Comparison of ENCODE assay signal across 8 cellular contexts in genomic region chr5:170681013-170681433, GRCh38.
A peak's percentile ranks its signal among the peaks of the same experiment; 100 is the strongest.
DNase-seq lines count a peak whose midpoint lies in the region; ATAC-seq, FAIRE-seq and TF ChIP-seq lines count a peak whose summit lies in the region.

No MANE protein-coding gene starts in this region.

- no peak for FAIRE-seq in kidney (lab: Jason Lieb, UNC)

- no peak overlapping the region for H3K4me3 Mint-ChIP-seq in activated naive CD8-positive, alpha-beta T cell treated with anti-CD3 and anti-CD28 coated beads, Interleukin-2, amount 50 U/mL, for 24 hours
- H3K4me3 Mint-ChIP-seq in stimulated activated effector memory CD8-positive, alpha-beta T cell treated with anti-CD3 and anti-CD28 coated beads, Interleukin-12 subunit alpha, Interleukin-12 subunit beta, amount 100 ng/mL, for 72 hours: no peak overlapping the region

- H3K36me3 Mint-ChIP-seq in activated naive CD8-positive, alpha-beta T cell treated with anti-CD3 and anti-CD28 coated beads, Interleukin-2, amount 50 U/mL, for 24 hours (ENCODE audit: low read depth): no peaks in the 10 kb centered on the region
- no peaks in the 10 kb centered on the region for H3K36me3 Mint-ChIP-seq in stimulated activated effector memory CD8-positive, alpha-beta T cell treated with anti-CD3 and anti-CD28 coated beads, Interleukin-12 subunit alpha, Interleukin-12 subunit beta, amount 100 ng/mL, for 72 hours

- no peak for TF ChIP-seq CTCF in kidney (IDR thresholded peaks at IDR 0.05; ENCODE audit: borderline replicate concordance, extremely low read depth, insufficient read depth)

- peak overlapping the region; percentile 73 for H3K4me2 ChIP-seq in BLaER1

- 0 out of 2 replicates have a peak, but pooled peaks cover 9% of the 10 kb centered on the region for H4K20me1 ChIP-seq in BLaER1

- intact Hi-C loops in kidney (cut with DNase I): no loop called here

- H3K9ac ChIP-seq in BLaER1 (no peak overlapping the region), kidney (ENCODE audit: low read length in 2 of 2) (no peak overlapping the region)

- peak; percentile 76 for ATAC-seq in GM19467 (IDR thresholded peaks at IDR 0.05; ENCODE audit: unreplicated experiment)
- peak; percentile 77 for ATAC-seq in activated naive CD8-positive, alpha-beta T cell treated with anti-CD3 and anti-CD28 coated beads, Interleukin-2, amount 50 U/mL, for 24 hours
- peak; percentile 77 for ATAC-seq in stimulated activated effector memory CD8-positive, alpha-beta T cell treated with anti-CD3 and anti-CD28 coated beads, Interleukin-12 subunit alpha, Interleukin-12 subunit beta, amount 100 ng/mL, for 72 hours

- H3K27me3 Mint-ChIP-seq in activated naive CD8-positive, alpha-beta T cell treated with anti-CD3 and anti-CD28 coated beads, Interleukin-2, amount 50 U/mL, for 24 hours: peaks cover 53% of the 10 kb centered on the region

- H3K4me1 ChIP-seq in BLaER1: peaks cover 8% of the 10 kb centered on the region; the same call in 1 of the 2 replicates
- H3K4me1 ChIP-seq in kidney (ENCODE audit: control insufficient read depth in 1 of 2, insufficient read depth in 1 of 2, low read depth in 1 of 2, low read length in 2 of 2): no peaks in the 10 kb centered on the region

- no peaks in the 10 kb centered on the region for H3K9me3 ChIP-seq in BLaER1
- H3K9me3 ChIP-seq in kidney (ENCODE audit: control insufficient read depth in 1 of 2, low read length in 2 of 2): no peaks in the 10 kb centered on the region

- H3K4me3 ChIP-seq in BLaER1 (peak overlapping the region; percentile 38; the same call in 1 of the 2 replicates), kidney (ENCODE audit: low read length in 2 of 2) (peak overlapping the region in 1 of 2 donors; percentile 30)

- DNase-seq in Kasumi-1 (lab: John Stamatoyannopoulos, UW): peak; percentile 81 to 85
- peak; percentile 49 for DNase-seq in activated naive CD8-positive, alpha-beta T cell treated with anti-CD3 and anti-CD28 coated beads, Interleukin-2, amount 50 U/mL, for 24 hours
- peak; percentile 76 for DNase-seq in kidney
- peak in 1 of 2 donors; percentile 50 for DNase-seq in stimulated activated effector memory CD8-positive, alpha-beta T cell treated with anti-CD3 and anti-CD28 coated beads, Interleukin-12 subunit alpha, Interleukin-12 subunit beta, amount 100 ng/mL, for 72 hours (ENCODE audit: low spot score in 2 of 2)
- no peak for DNase-seq in HuH-7 (ENCODE audit: low spot score)
- DNase-seq in DMS153 (lab: John Stamatoyannopoulos, UW): no peak

- no peaks in the 10 kb centered on the region for H3K36me3 ChIP-seq in BLaER1
- H3K36me3 ChIP-seq in kidney (ENCODE audit: control insufficient read depth in 1 of 2, insufficient read depth in 2 of 2, low read length in 2 of 2): no peaks in the 10 kb centered on the region

- H3K4me1 Mint-ChIP-seq in activated naive CD8-positive, alpha-beta T cell treated with anti-CD3 and anti-CD28 coated beads, Interleukin-2, amount 50 U/mL, for 24 hours: peaks cover 2% of the 10 kb centered on the region
- no peaks in the 10 kb centered on the region for H3K4me1 Mint-ChIP-seq in stimulated activated effector memory CD8-positive, alpha-beta T cell treated with anti-CD3 and anti-CD28 coated beads, Interleukin-12 subunit alpha, Interleukin-12 subunit beta, amount 100 ng/mL, for 72 hours

- no peaks in the 10 kb centered on the region for H3K9me3 Mint-ChIP-seq in activated naive CD8-positive, alpha-beta T cell treated with anti-CD3 and anti-CD28 coated beads, Interleukin-2, amount 50 U/mL, for 24 hours
- H3K9me3 Mint-ChIP-seq in stimulated activated effector memory CD8-positive, alpha-beta T cell treated with anti-CD3 and anti-CD28 coated beads, Interleukin-12 subunit alpha, Interleukin-12 subunit beta, amount 100 ng/mL, for 72 hours: no peaks in the 10 kb centered on the region

- no peak overlapping the region for H3K27ac ChIP-seq in BLaER1
- H3K27ac ChIP-seq in kidney (ENCODE audit: low read depth in 2 of 2, low read length in 2 of 2): no peak overlapping the region

- H3K27ac Mint-ChIP-seq in activated naive CD8-positive, alpha-beta T cell treated with anti-CD3 and anti-CD28 coated beads, Interleukin-2, amount 50 U/mL, for 24 hours: no peak overlapping the region
- no peak overlapping the region for H3K27ac Mint-ChIP-seq in stimulated activated effector memory CD8-positive, alpha-beta T cell treated with anti-CD3 and anti-CD28 coated beads, Interleukin-12 subunit alpha, Interleukin-12 subunit beta, amount 100 ng/mL, for 72 hours

- H3K27me3 ChIP-seq in BLaER1: no peaks in the 10 kb centered on the region

Comparison
In these comparisons a context has a peak if more than half of its experiments do, and no peak if none do; other contexts are left out.
1. DNase-seq: peak in Kasumi-1 (2 of 2), activated naive CD8-positive, alpha-beta T cell treated with anti-CD3 and anti-CD28 coated beads, Interleukin-2, amount 50 U/mL, for 24 hours (single experiment) and kidney (single experiment); none in HuH-7 (single experiment) and DMS153 (single experiment).
2. Peak in every context shown above with its lines, with median percentiles within 50 percentile points of each other: ATAC-seq.